1 cellular context compared by ENCODE assay signal in the genomic region with DNA sequence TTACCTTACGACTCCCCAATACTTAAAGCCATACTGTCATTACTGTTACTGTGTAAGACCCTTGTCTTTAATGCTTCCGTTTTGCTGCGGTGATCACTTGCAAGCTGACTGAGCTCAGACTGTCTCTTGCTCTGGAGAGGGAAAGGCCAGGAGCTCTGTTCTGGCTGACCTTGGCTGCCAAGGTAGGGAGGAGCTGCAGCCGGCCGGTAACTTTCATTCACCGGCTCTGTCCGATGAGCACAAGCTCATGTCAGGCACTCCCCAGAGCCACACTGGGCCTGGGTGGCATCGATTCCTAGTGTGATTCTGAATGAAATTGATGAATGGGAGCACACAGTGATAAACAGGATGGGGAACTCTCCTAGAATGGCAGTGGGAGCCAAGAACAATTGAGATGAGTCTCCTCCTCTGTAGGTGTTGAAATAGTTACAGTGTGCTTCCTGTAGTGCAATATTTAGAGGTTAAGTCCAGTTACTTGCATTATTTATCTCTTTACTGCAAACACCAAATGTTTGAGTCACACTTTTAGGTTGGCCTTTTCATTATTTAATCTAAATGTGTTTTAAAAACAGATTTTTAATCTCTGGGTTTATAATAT.
TF ChIP-seq lines count a peak whose summit lies in the region.

No MANE protein-coding gene starts in this region.

TF ChIP-seq in HepG2, 621 proteins besides CTCF, POLR2A, EP300 and RAD21 (continued from another document):
- no peak for TF ChIP-seq PAXIP1 (CRISPR knock-in tag; conservative IDR thresholded peaks at IDR 0.05)
- TF ChIP-seq ZNF263 (CRISPR knock-in tag; IDR thresholded peaks at IDR 0.05), result peak; percentile 34; the same call in 1 of the 2 replicates
- no peak for TF ChIP-seq MEF2D (CRISPR knock-in tag; IDR thresholded peaks at IDR 0.05)
- TF ChIP-seq ZNF672 (CRISPR knock-in tag; IDR thresholded peaks at IDR 0.05), result no peak
- no peak for TF ChIP-seq ZNF232 (CRISPR knock-in tag; IDR thresholded peaks at IDR 0.05; ENCODE audit: borderline replicate concordance)
- no peak for TF ChIP-seq KLF6 (CRISPR knock-in tag; IDR thresholded peaks at IDR 0.05)
- no peak for TF ChIP-seq MAX (IDR thresholded peaks at IDR 0.05)
